Comparison of ENCODE assay signal across 12 cellular contexts in genomic region chr5:57412010-57412409, GRCh38.
A peak's percentile ranks its signal among the peaks of the same experiment; 100 is the strongest.
DNase-seq lines count a peak whose midpoint lies in the region; ATAC-seq and TF ChIP-seq lines count a peak whose summit lies in the region.
"Had no signal": no experiment of that assay in that cellular context is flagged by ENCODE, and none has a peak within 500 bp of the region (broad histone marks: within the 10 kb centered on the region; RNA-seq: fewer than 3 reads in every experiment).

No MANE protein-coding gene starts in this region.

- intact Hi-C loops in posterior cingulate gyrus (cut with DNase I): no loop called here

- DNase-seq in Caki2 (ENCODE audit: low read depth): peak; percentile 29
- peak; percentile 78 for DNase-seq in OCI-M1 (lab: John Stamatoyannopoulos, UW)
- peak; percentile 38 for DNase-seq in epithelial cell of esophagus (ENCODE audit: low read depth)
- no peak for DNase-seq in omental fat pad (ENCODE audit: low spot score)
- no peak for DNase-seq in NCI-H1417 treated with DMSO at 0.1 percent for 48 hours (lab: John Stamatoyannopoulos, UW)
- DNase-seq in NCI-H1105 treated with DMSO at 0.1 percent for 48 hours (lab: John Stamatoyannopoulos, UW): no peak
- no peak for DNase-seq in posterior cingulate gyrus
- DNase-seq: activated CD4-positive, alpha-beta T cell treated with anti-CD3 and anti-CD28 coated beads, Interleukin-2, amount 50 U/mL, for 4 hours; NCI-H2107; stimulated activated naive CD8-positive, alpha-beta T cell treated with anti-CD3 and anti-CD28 coated beads, Interleukin-15, amount 100 ng/mL, for 72 hours had no signal

- in situ Hi-C loops in Caki2 (cut with HindIII; ENCODE audit: low pct_unique_long_range_greater_than_20kb, low sequenced_read_pairs): no loop called here

- no peak overlapping the region for H3K4me3 ChIP-seq in epithelial cell of esophagus (ENCODE audit: low read length)
- H3K4me3 ChIP-seq: cardiac muscle cell had no signal

- TF ChIP-seq CTCF in epithelial cell of esophagus (IDR thresholded peaks at IDR 0.05; ENCODE audit: insufficient read depth, low read depth, low read length, missing control alignments) (no peak), omental fat pad (IDR thresholded peaks at IDR 0.05) (no peak)

- ATAC-seq in omental fat pad (ENCODE audit: low FRiP score): peak; percentile 64
- ATAC-seq in GM19351 (IDR thresholded peaks at IDR 0.05; ENCODE audit: unreplicated experiment): no peak
- ATAC-seq: stimulated activated naive CD8-positive, alpha-beta T cell treated with anti-CD3 and anti-CD28 coated beads, Interleukin-15, amount 100 ng/mL, for 72 hours had no signal

Comparison
In these comparisons a context has a peak if more than half of its experiments do, and no peak if none do; other contexts are left out.
1. DNase-seq: peak in Caki2 (single experiment), OCI-M1 (single experiment) and epithelial cell of esophagus (single experiment); none in omental fat pad (single experiment), NCI-H1417 treated with DMSO at 0.1 percent for 48 hours (single experiment), NCI-H1105 treated with DMSO at 0.1 percent for 48 hours (single experiment) and posterior cingulate gyrus (0 of 10).